Comparison of ENCODE assay signal across 28 cellular contexts in the genomic region with DNA sequence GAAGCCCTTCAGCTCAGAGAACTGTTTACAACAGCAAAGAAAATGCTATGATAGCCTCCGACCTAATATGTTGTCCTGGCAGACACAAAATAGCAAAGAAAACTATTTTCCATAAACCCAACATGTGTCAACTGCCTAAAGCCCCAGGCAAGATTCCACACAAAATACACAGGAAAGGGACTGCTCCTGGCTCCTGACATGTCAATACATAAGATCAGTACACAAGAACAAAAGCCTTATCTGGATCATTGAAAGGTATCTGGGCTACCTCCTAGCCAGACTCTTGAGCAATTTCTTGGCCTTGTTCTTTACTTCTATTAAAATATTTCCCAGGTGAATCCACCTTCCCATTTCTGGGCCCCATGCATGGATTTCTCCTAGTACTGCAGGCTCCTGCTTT.
"Had no signal": no experiment of that assay in that cellular context is flagged by ENCODE, and none has a peak within 500 bp of the region (broad histone marks: within the 10 kb centered on the region; RNA-seq: fewer than 3 reads in every experiment).

No MANE protein-coding gene starts in this region.

- H3K27ac Mint-ChIP-seq: stimulated activated effector memory CD8-positive, alpha-beta T cell treated with anti-CD3 and anti-CD28 coated beads, Interleukin-12 subunit alpha, Interleukin-12 subunit beta, amount 100 ng/mL, for 72 hours; stimulated activated memory B cell treated with anti-CD40 and anti-IgM and Interleukin-4, amounts not matched to agents 10 μg/mL and 1 μg/mL and 100 μg/mL, for 72 hours; stimulated activated naive B cell treated with anti-CD40 and anti-IgM and Interleukin-4, amounts not matched to agents 10 μg/mL and 1 μg/mL and 100 μg/mL, for 72 hours; stimulated activated naive CD8-positive, alpha-beta T cell treated with anti-CD3 and anti-CD28 coated beads, Interleukin-15, amount 100 ng/mL, for 72 hours; stimulated activated naive CD8-positive, alpha-beta T cell treated with anti-CD3 and anti-CD28 coated beads, Interleukin-15, Interleukin-2, amounts not matched to agents 100 ng/mL and 50 ng/mL, for 24 hours; type B pancreatic cell had no signal

- H3K4me3 ChIP-seq: stomach, suprapubic skin, testis, thoracic aorta, thyroid gland, tibial artery, tibial nerve, transverse colon, upper lobe of left lung, upper lobe of right lung, uterus, vagina had no signal

- H3K4me1 Mint-ChIP-seq: stimulated activated effector memory CD8-positive, alpha-beta T cell treated with anti-CD3 and anti-CD28 coated beads, Interleukin-12 subunit alpha, Interleukin-12 subunit beta, amount 100 ng/mL, for 72 hours; stimulated activated naive B cell treated with anti-CD40 and anti-IgM and Interleukin-4, amounts not matched to agents 10 μg/mL and 1 μg/mL and 100 μg/mL, for 72 hours; stimulated activated naive CD8-positive, alpha-beta T cell treated with anti-CD3 and anti-CD28 coated beads, Interleukin-15, amount 100 ng/mL, for 72 hours had no signal

- H3K36me3 ChIP-seq: stomach, suprapubic skin, thoracic aorta, thyroid gland, tibial artery, tibial nerve, transverse colon, upper lobe of left lung, upper lobe of right lung, uterus, vagina had no signal

- H3K36me3 Mint-ChIP-seq: stimulated activated effector memory CD8-positive, alpha-beta T cell treated with anti-CD3 and anti-CD28 coated beads, Interleukin-12 subunit alpha, Interleukin-12 subunit beta, amount 100 ng/mL, for 72 hours; stimulated activated memory B cell treated with anti-CD40 and anti-IgM and Interleukin-4, amounts not matched to agents 10 μg/mL and 1 μg/mL and 100 μg/mL, for 72 hours; type B pancreatic cell had no signal

- ATAC-seq: stimulated activated effector memory CD8-positive, alpha-beta T cell treated with anti-CD3 and anti-CD28 coated beads, Interleukin-12 subunit alpha, Interleukin-12 subunit beta, amount 100 ng/mL, for 72 hours; stimulated activated memory B cell treated with anti-CD40 and anti-IgM and Interleukin-4, amounts not matched to agents 10 μg/mL and 1 μg/mL and 100 μg/mL, for 72 hours; stimulated activated naive B cell treated with anti-CD40 and anti-IgM and Interleukin-4, amounts not matched to agents 10 μg/mL and 1 μg/mL and 100 μg/mL, for 72 hours; stimulated activated naive CD8-positive, alpha-beta T cell treated with anti-CD3 and anti-CD28 coated beads, Interleukin-15, amount 100 ng/mL, for 72 hours; stimulated activated naive CD8-positive, alpha-beta T cell treated with anti-CD3 and anti-CD28 coated beads, Interleukin-15, Interleukin-2, amounts not matched to agents 100 U/mL and 50 U/mL, for 24 hours; upper lobe of right lung had no signal

- H3K4me3 Mint-ChIP-seq: stimulated activated effector memory CD8-positive, alpha-beta T cell treated with anti-CD3 and anti-CD28 coated beads, Interleukin-12 subunit alpha, Interleukin-12 subunit beta, amount 100 ng/mL, for 72 hours; stimulated activated memory B cell treated with anti-CD40 and anti-IgM and Interleukin-4, amounts not matched to agents 10 μg/mL and 1 μg/mL and 100 μg/mL, for 72 hours; stimulated activated naive B cell treated with anti-CD40 and anti-IgM and Interleukin-4, amounts not matched to agents 10 μg/mL and 1 μg/mL and 100 μg/mL, for 72 hours; stimulated activated naive CD8-positive, alpha-beta T cell treated with anti-CD3 and anti-CD28 coated beads, Interleukin-15, amount 100 ng/mL, for 72 hours; stimulated activated naive CD8-positive, alpha-beta T cell treated with anti-CD3 and anti-CD28 coated beads, Interleukin-15, Interleukin-2, amounts not matched to agents 100 ng/mL and 50 ng/mL, for 24 hours; type B pancreatic cell had no signal

- H3K27me3 Mint-ChIP-seq: stimulated activated memory B cell treated with anti-CD40 and anti-IgM and Interleukin-4, amounts not matched to agents 10 μg/mL and 1 μg/mL and 100 μg/mL, for 72 hours; stimulated activated naive B cell treated with anti-CD40 and anti-IgM and Interleukin-4, amounts not matched to agents 10 μg/mL and 1 μg/mL and 100 μg/mL, for 72 hours; type B pancreatic cell had no signal

- H3K27me3 ChIP-seq: stomach, suprapubic skin, testis, thyroid gland, tibial artery, tibial nerve, transverse colon, upper lobe of left lung, upper lobe of right lung, uterus, vagina had no signal

- H3K9me3 ChIP-seq: stomach, suprapubic skin, testis, thoracic aorta, thyroid gland, tibial artery, tibial nerve, transverse colon, upper lobe of left lung, upper lobe of right lung, uterus, vagina had no signal

- H3K27ac ChIP-seq: stomach, suprapubic skin, testis, thoracic aorta, thyroid gland, tibial artery, tibial nerve, transverse colon, upper lobe of left lung, upper lobe of right lung, uterus, vagina had no signal

- FAIRE-seq: urothelium cell line had no signal

- H3K9me3 Mint-ChIP-seq: stimulated activated effector memory CD8-positive, alpha-beta T cell treated with anti-CD3 and anti-CD28 coated beads, Interleukin-12 subunit alpha, Interleukin-12 subunit beta, amount 100 ng/mL, for 72 hours; stimulated activated memory B cell treated with anti-CD40 and anti-IgM and Interleukin-4, amounts not matched to agents 10 μg/mL and 1 μg/mL and 100 μg/mL, for 72 hours; stimulated activated naive B cell treated with anti-CD40 and anti-IgM and Interleukin-4, amounts not matched to agents 10 μg/mL and 1 μg/mL and 100 μg/mL, for 72 hours; stimulated activated naive CD8-positive, alpha-beta T cell treated with anti-CD3 and anti-CD28 coated beads, Interleukin-15, Interleukin-2, amounts not matched to agents 100 ng/mL and 50 ng/mL, for 24 hours; type B pancreatic cell had no signal

- H3K4me1 ChIP-seq: testis, thyroid gland, tibial artery, tibial nerve, transverse colon, upper lobe of left lung, upper lobe of right lung, uterus, vagina had no signal

- DNase-seq: stimulated activated CD4-positive, alpha-beta T cell treated with anti-CD3 and anti-CD28 coated beads, Interleukin-2, amount 100 ng/mL, for 48 hours; stimulated activated CD4-positive, alpha-beta T cell treated with anti-CD3 and anti-CD28 coated beads, Interleukin-4, amount 100 ng/mL, for 1 hour; stimulated activated CD4-positive, alpha-beta T cell treated with anti-CD3 and anti-CD28 coated beads, Interleukin-4, amount 100 ng/mL, for 24 hours; stimulated activated CD4-positive, alpha-beta T cell treated with anti-CD3 and anti-CD28 coated beads, Interleukin-4, amount 100 ng/mL, for 4 hours; stimulated activated CD8-positive, alpha-beta memory T cell treated with anti-CD3 and anti-CD28 coated beads, Interleukin-4, amount 100 ng/mL, for 48 hours; stimulated activated naive B cell treated with anti-CD40 and anti-IgM and Interleukin-4, amounts not matched to agents 10 μg/mL and 1 μg/mL and 100 μg/mL, for 72 hours; stimulated activated naive CD4-positive, alpha-beta T cell; stimulated activated naive CD4-positive, alpha-beta T cell treated with Interleukin-2 at 50 U/mL for 16 hours; stimulated activated naive CD8-positive, alpha-beta T cell treated with anti-CD3 and anti-CD28 coated beads, Interleukin-15, amount 100 ng/mL, for 72 hours; stimulated activated naive CD8-positive, alpha-beta T cell treated with anti-CD3 and anti-CD28 coated beads, Interleukin-15, Interleukin-2, amounts not matched to agents 100 U/mL and 50 U/mL, for 24 hours; stomach; substantia nigra; testis; thyroid gland; tibial artery; transverse colon; upper lobe of left lung; upper lobe of right lung; uterus had no signal
